In genomic region chr14:93540235-93540634, GRCh38 we compare ENCODE assay signal across 10 cellular contexts.
"Had no signal": no experiment of that assay in that cellular context is flagged by ENCODE, and none has a peak within 500 bp of the region (broad histone marks: within the 10 kb centered on the region; RNA-seq: fewer than 3 reads in every experiment).

No MANE protein-coding gene starts in this region.

- ATAC-seq: GM23338, HCT116 had no signal

- H3K9me3 ChIP-seq: HAP-1 had no signal

- H2AFZ ChIP-seq: GM23338 had no signal

- H3K36me3 ChIP-seq: HAP-1 had no signal

- H3K27ac ChIP-seq: HL-60, KMS-11 had no signal

- H3K4me3 ChIP-seq: GM23338, HAP-1 had no signal

- H3K9ac ChIP-seq: KMS-11 had no signal

- DNase-seq: H7, HFFc6, IMR-90, Karpas-422, KBM-7 had no signal

- H3K4me1 ChIP-seq: HAP-1 had no signal

- H3K4me2 ChIP-seq: GM23338, KMS-11 had no signal
